Comparison of ENCODE assay signal across 8 cellular contexts in the genomic region with DNA sequence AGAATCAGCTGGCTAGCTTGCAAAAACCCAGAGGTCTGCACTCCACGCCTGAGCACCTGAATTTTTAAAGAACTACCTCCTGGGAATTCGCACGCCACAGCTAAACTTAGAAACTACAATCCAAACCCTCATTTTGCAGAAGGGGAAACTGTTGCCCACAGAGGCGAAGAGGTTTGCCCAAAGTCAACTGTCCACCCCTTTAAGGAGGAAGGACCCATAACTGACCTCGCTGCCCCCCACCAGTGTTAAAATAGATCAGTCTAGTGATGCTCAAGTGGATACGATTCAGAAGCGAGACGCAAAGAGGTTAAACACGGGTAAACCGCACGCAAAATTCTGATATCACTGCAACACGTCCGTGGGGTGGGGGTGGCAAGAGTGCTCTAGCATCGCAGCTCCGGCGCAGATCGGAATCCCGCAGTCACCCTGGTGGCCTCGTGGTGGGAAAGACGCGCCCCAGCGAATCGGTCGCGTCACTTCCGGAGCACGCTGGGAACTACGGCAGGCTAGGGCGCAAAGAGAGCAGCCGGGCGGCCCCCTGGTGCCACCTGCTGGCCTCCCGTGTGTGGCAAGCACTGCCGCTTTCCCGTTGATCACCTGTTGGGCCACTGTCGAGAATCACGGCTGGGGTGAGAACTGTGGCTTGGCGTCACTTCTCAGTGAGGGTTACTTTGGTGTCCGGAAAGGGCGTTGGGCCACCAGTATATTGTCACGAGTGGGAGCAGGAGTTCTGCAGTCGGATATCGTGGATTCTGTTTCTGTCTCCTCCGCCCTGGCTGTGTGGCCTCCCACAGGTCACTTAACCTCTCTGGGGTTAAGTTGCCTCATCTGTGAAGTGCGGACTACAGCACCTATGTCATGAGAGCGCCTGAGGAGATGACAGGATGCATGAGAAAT.
DNase-seq lines count a peak whose midpoint lies in the region; ATAC-seq lines count a peak whose summit lies in the region.

A gene (minus strand): TSS at position 451 of the 897 bp plus-strand sequence. CDS start 686 bp downstream, outside the sequence.

- H3K9me3 Mint-ChIP-seq in memory B cell: no peaks in the 10 kb centered on the region

- H3K4me1 Mint-ChIP-seq in memory B cell: peaks cover 18% of the 10 kb centered on the region

- peaks cover 2% of the 10 kb centered on the region for H3K36me3 Mint-ChIP-seq in memory B cell

- H3K4me3 Mint-ChIP-seq in memory B cell: peak within 1 kb of the TSS; percentile 86

- peak; percentile 53 for ATAC-seq in GM19463 (IDR thresholded peaks at IDR 0.05; ENCODE audit: unreplicated experiment)
- ATAC-seq in memory B cell (ENCODE audit: low read depth): peak; percentile 76

- DNase-seq in CMK (ENCODE audit: low read depth) (peak; percentile 80), HS-5 (ENCODE audit: low read depth) (peak; percentile 72), NK-92 (lab: John Stamatoyannopoulos, UW; ENCODE audit: unreplicated experiment) (peak; percentile 68), memory B cell (ENCODE audit: low spot score in 2 of 2) (peak; percentile 91 to 92)
- DNase-seq in activated CD8-positive, alpha-beta memory T cell treated with anti-CD3 and anti-CD28 coated beads for 24 hours: peak; percentile 95
- peak; percentile 91 for DNase-seq in effector CD8-positive, alpha-beta T cell (lab: John Stamatoyannopoulos, UW)
- peak; percentile 93 for DNase-seq in stimulated activated CD8-positive, alpha-beta memory T cell treated with anti-CD3 and anti-CD28 coated beads, Interleukin-12 subunit alpha, Interleukin-12 subunit beta, amount 100 ng/mL, for 24 hours (ENCODE audit: extremely low read depth)

- peaks cover 2% of the 10 kb centered on the region for H3K27me3 Mint-ChIP-seq in memory B cell

- H3K27ac Mint-ChIP-seq in memory B cell: peak within 1 kb of the TSS; percentile 95

Comparison
In these comparisons a context has a peak if more than half of its experiments do, and no peak if none do; other contexts are left out.
1. Peak in every context shown above with its lines: DNase-seq and ATAC-seq.